In the genomic region with DNA sequence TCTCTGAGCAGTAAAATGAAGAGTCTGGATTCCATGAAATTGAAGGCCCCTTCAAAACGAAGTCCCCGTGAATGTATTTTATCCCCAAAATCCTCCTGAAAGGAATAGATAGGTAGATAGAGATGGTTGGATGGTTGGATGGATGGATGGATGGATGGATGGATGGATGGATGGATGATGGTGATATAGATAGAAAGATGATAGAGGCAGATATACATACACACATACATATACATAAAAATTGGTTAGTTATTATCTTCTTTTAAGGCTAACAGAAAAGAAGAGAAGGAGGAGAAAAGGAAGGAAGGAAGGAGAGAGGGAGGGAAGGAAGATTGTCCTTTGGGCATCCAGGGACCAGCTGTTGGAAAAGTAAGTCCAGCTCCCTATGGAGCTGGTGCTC, we compare ENCODE assay signal across 23 cellular contexts.
DNase-seq lines count a peak whose midpoint lies in the region; ATAC-seq and TF ChIP-seq lines count a peak whose summit lies in the region.
"Had no signal": no experiment of that assay in that cellular context is flagged by ENCODE, and none has a peak within 500 bp of the region (broad histone marks: within the 10 kb centered on the region; RNA-seq: fewer than 3 reads in every experiment).

No MANE protein-coding gene starts in this region.

- H3K27me3 ChIP-seq in Peyer's patch (no peaks in the 10 kb centered on the region), endodermal cell (ENCODE audit: control insufficient read depth, insufficient read depth, low read length, poor library complexity, severe bottlenecking) (no peaks in the 10 kb centered on the region)

- peaks cover 44% of the 10 kb centered on the region for H3K4me1 Mint-ChIP-seq in endodermal cell
- peaks cover 26% of the 10 kb centered on the region for H3K4me1 Mint-ChIP-seq in nephron
- H3K4me1 Mint-ChIP-seq: B cell, CD14-positive monocyte had no signal

- H3K9me3 Mint-ChIP-seq in endodermal cell = peaks cover 3% of the 10 kb centered on the region
- peaks cover 5% of the 10 kb centered on the region for H3K9me3 Mint-ChIP-seq in nephron

- 98% methylated on average over 2 of the region's 2 CpGs; no CpG with 5 or more reads in 1 of the 2 experiments for WGBS in endodermal cell (ENCODE audit: insufficient coverage in 1 of 2, insufficient read length in 1 of 2), 2 experiments

- H3K4me3 Mint-ChIP-seq in endodermal cell = no peak overlapping the region
- no peak overlapping the region for H3K4me3 Mint-ChIP-seq in nephron
- H3K4me3 Mint-ChIP-seq: B cell, CD14-positive monocyte had no signal

- no peaks in the 10 kb centered on the region for H3K36me3 Mint-ChIP-seq in endodermal cell (ENCODE audit: low read depth)
- H3K36me3 Mint-ChIP-seq in nephron (ENCODE audit: low read depth) = peaks cover 4% of the 10 kb centered on the region
- H3K36me3 Mint-ChIP-seq: CD14-positive monocyte had no signal

- H3K9ac ChIP-seq in endodermal cell (ENCODE audit: extremely low read depth, low read length, poor library complexity, severe bottlenecking) = no peak overlapping the region
- H3K9ac ChIP-seq: KMS-11 had no signal

- H3K36me3 ChIP-seq in Peyer's patch = no peaks in the 10 kb centered on the region
- no peaks in the 10 kb centered on the region for H3K36me3 ChIP-seq in endodermal cell (ENCODE audit: control insufficient read depth, insufficient read depth, low read length)

- peaks cover 0 to 18% (median 0%) of the 10 kb centered on the region in 4 donors for H3K4me1 ChIP-seq in Peyer's patch
- peaks cover 24% of the 10 kb centered on the region for H3K4me1 ChIP-seq in endodermal cell (ENCODE audit: control insufficient read depth, insufficient read depth, low read length)

- peak overlapping the region in 1 of 4 donors; percentile 23 for H3K4me3 ChIP-seq in Peyer's patch
- peak overlapping the region; percentile 55 for H3K4me3 ChIP-seq in endodermal cell (ENCODE audit: low read length)

- no peaks in the 10 kb centered on the region for H3K27me3 Mint-ChIP-seq in endodermal cell (ENCODE audit: insufficient read depth)
- H3K27me3 Mint-ChIP-seq in nephron (ENCODE audit: low read depth) = peaks cover 21% of the 10 kb centered on the region

- TF ChIP-seq CTCF in 22Rv1 (IDR thresholded peaks at IDR 0.05) (no peak), Peyer's patch (IDR thresholded peaks at IDR 0.05) (no peak), endodermal cell (conservative IDR thresholded peaks at IDR 0.05) (no peak), nephron (IDR thresholded peaks at IDR 0.05; ENCODE audit: unreplicated experiment in 3 of 3) (no peak)

- no peak for TF ChIP-seq POLR2A in Peyer's patch (IDR thresholded peaks at IDR 0.05)

- no peak for ATAC-seq in GM18909 (IDR thresholded peaks at IDR 0.05; ENCODE audit: poor library complexity, unreplicated experiment)
- ATAC-seq: SK-N-SH treated with all-trans-retinoic acid at 6 μM for 48 hours had no signal

- peak overlapping the region; percentile 90 for H3K27ac Mint-ChIP-seq in endodermal cell
- H3K27ac Mint-ChIP-seq in nephron = peak overlapping the region in 2 of 3 experiments; percentile 2 to 58
- H3K27ac Mint-ChIP-seq: B cell had no signal

- H3K9me3 ChIP-seq in Peyer's patch (no peaks in the 10 kb centered on the region), endodermal cell (ENCODE audit: control insufficient read depth, low read length) (peaks cover 6% of the 10 kb centered on the region)

- DNase-seq in Peyer's patch (no peak), endodermal cell (no peak), retina (no peak), NCI-H2196 treated with DMSO at 0.1 percent for 48 hours (lab: John Stamatoyannopoulos, UW; ENCODE audit: unreplicated experiment) (no peak), epidermal melanocyte (ENCODE audit: insufficient read length, low spot score) (no peak)
- DNase-seq: GDM1; H7; IMR-90; NCI-H1105; NCI-H146; NCI-H2029; NCI-H226; NCI-H524; NCI-H774; NK-92 treated with Interleukin-12 subunit alpha and Interleukin-12 subunit beta, amount 100 ng/mL, for 24 hours; SIG-M5 had no signal

- H3K27ac ChIP-seq in 22Rv1 (peak overlapping the region; percentile 30; the same call in 1 of the 2 replicates), Peyer's patch (peak overlapping the region in 3 of 4 donors; percentile 57 to 89 (median 87)), endodermal cell (ENCODE audit: low read depth, low read length) (no peak overlapping the region)
- H3K27ac ChIP-seq: KMS-11 had no signal
